Comparison of ENCODE assay signal across 8 cellular contexts in the genomic region with DNA sequence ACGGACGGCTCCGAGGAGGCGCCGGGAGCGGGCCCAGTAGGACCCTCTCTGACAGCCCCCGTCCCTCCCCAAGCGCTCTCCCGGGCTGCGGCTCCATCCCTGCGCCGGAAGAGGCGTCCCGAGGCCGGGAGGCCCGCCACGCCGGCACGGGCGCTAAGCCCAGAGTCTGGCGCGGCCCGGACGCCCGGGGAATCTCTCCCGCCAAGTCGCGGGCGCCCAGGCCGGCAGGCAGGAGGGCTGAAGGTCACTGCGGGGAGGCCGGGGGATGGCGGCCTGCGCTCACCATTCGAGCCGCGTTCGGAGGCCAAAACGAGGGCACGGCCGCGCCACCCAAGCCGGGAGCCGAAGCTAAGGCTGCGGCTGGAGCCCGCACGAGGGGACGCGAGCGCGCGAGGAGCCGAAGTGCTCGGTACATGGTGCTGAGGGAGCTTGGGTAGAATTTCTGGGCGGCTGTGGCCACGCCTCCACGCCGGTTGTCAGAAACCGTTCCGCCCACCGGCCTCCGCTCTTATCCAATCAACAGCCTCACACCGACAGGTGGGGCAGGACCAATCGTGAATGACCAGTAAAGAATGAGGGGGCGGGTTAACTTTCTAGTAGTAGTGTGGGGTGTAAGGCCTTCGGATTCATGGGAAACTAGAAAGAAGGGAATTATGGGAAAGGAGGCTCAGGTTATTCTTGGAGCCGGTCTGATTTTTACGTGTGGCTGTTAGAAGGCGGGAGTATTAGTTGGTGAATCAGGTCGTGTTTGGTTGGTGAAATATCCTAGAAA. TPM values are rescaled to one million over a fixed set of nuclear protein-coding genes. Genes with fewer than 3 reads are reported as not detected.
DNase-seq lines count a peak whose midpoint lies in the region; ATAC-seq and TF ChIP-seq lines count a peak whose summit lies in the region.

A gene (minus strand): TSS at position 448 of the 772 bp plus-strand sequence. CDS start 33 bp downstream, at position 415.

- no peaks in the 10 kb centered on the region for H3K36me3 ChIP-seq in uterus

- no peaks in the 10 kb centered on the region for H3K27me3 ChIP-seq in right cardiac atrium (ENCODE audit: control insufficient read depth, insufficient read depth)
- no peaks in the 10 kb centered on the region for H3K27me3 ChIP-seq in uterus

- peak; percentile 89 to 95 for TF ChIP-seq POLR2A in uterus (IDR thresholded peaks at IDR 0.05)

- H3K4me3 ChIP-seq in right cardiac atrium (ENCODE audit: low read length) (peak within 1 kb of the TSS; percentile 86), uterus (peak within 1 kb of the TSS; percentile 57 to 93)

- H3K4me1 ChIP-seq in right cardiac atrium (ENCODE audit: control insufficient read depth, insufficient read depth, low read length) (no peaks in the 10 kb centered on the region), uterus (no peaks in the 10 kb centered on the region)

- intact Hi-C loops in T-helper 2 cell treated with Interferon-gamma antibody and Interleukin-4, amounts not matched to agents 100 ng/mL and 5 ng/mL, for 36 hours (cut with micrococcal nuclease), result loop anchor here (1.0 kb wide), 4 partner anchors 12 to 328 kb away; a partner anchor contains a TSS
- intact Hi-C loops in right cardiac atrium (cut with DNase I) (loop anchor here in 1 of 4 donors (10.0 kb wide), 1 partner anchor 315 kb away; no protein-coding TSS in a partner anchor), uterus (cut with DNase I; ENCODE audit: low total_unique reads) (no loop called here)

- WGBS in right cardiac atrium, result under 1% methylated on average over 70 of the region's 70 CpGs

- H3K9me3 ChIP-seq in right cardiac atrium (ENCODE audit: control insufficient read depth, low read length) (no peaks in the 10 kb centered on the region), uterus (no peaks in the 10 kb centered on the region)

- ATAC-seq in GM18499 (IDR thresholded peaks at IDR 0.05; ENCODE audit: insufficient read depth, unreplicated experiment) (peak; percentile 95), HG02943 (IDR thresholded peaks at IDR 0.05; ENCODE audit: low read depth, unreplicated experiment) (peak; percentile 98), right cardiac atrium (peak; percentile 100)

- H3K27ac ChIP-seq in right cardiac atrium (ENCODE audit: low read length), result peak within 1 kb of the TSS; percentile 77
- peak within 1 kb of the TSS; percentile 79 to 94 for H3K27ac ChIP-seq in uterus

- DNase-seq in NCI-H187 treated with DMSO at 0.1 percent for 48 hours (lab: John Stamatoyannopoulos, UW) (peak; percentile 95), anterior cingulate cortex (lab: John Stamatoyannopoulos, UW) (peak; percentile 76 to 98 (median 95)), right cardiac atrium (peak; percentile 96 to 98 (median 97)), pulmonary artery endothelial cell (ENCODE audit: low read depth, low spot score) (peak; percentile 94), uterus (peak; percentile 96)

- peak in 1 of 4 experiments; percentile 14 for TF ChIP-seq CTCF in uterus (IDR thresholded peaks at IDR 0.05)

RNA-seq across cellular contexts. Expression of the gene that starts here (rescaled TPM):
- total RNA-seq in T-helper 2 cell treated with Interferon-gamma antibody and Interleukin-4, amounts not matched to agents 100 ng/mL and 5 ng/mL, for 36 hours, result 73.2 and 78.6 TPM in 2 replicates
- total RNA-seq in right cardiac atrium (100 to 1,000 TPM; 149 to 188 (median 165) TPM), pulmonary artery endothelial cell (113 and 114 TPM in 2 replicates), uterus (10 to 100 TPM; 11.8 to 48.5 (median 43.5) TPM)
- polyA plus RNA-seq in right cardiac atrium, result 232 TPM

Comparison
In these comparisons a context has a peak if more than half of its experiments do, and no peak if none do; other contexts are left out.
1. Peak in every context shown above with its lines: DNase-seq, ATAC-seq, H3K4me3 ChIP-seq and H3K27ac ChIP-seq.